ENCODE assay signal across 8 cellular contexts in the genomic region with DNA sequence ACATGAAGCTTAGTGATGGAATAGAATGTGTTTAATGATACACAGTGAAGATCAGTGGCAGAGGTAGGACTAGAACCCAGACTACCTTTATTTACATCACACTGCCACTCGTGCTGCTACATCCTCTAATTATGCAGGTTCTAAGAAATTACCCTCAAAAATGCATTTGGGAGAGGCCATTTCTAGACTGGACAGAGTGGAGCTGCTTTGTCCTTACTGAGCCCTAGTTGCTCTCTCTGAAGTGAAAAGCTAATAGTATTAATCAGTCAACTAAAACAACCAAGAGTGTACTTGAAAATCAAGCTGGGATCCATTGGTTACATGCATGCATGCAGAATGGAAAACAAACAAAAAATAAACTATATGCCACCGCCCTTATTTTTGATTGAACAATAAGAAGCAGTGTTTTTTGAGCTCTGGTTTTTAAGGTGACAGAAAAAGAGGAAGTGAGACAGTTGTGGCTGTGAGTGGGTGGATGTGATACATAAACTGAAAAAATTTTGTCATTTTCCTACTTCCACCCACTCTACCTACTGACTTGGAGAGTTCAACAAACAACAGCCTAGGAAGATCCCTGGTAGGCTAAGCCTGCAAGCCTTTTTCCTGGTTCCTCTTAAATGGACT. TPM values are rescaled to one million over a fixed set of nuclear protein-coding genes. Genes with fewer than 3 reads are reported as not detected.
A peak's percentile ranks its signal among the peaks of the same experiment; 100 is the strongest.
DNase-seq lines count a peak whose midpoint lies in the region; ATAC-seq and TF ChIP-seq lines count a peak whose summit lies in the region.

No MANE protein-coding gene starts in this region.

- no peak for TF ChIP-seq EP300 in esophagus muscularis mucosa (IDR thresholded peaks at IDR 0.05)

- no peaks in the 10 kb centered on the region for H3K4me1 ChIP-seq in esophagus muscularis mucosa

- H3K27me3 Mint-ChIP-seq in activated naive CD4-positive, alpha-beta T cell treated with anti-CD3 and anti-CD28 coated beads, Interleukin-2, amount 50 U/mL, for 24 hours: no peaks in the 10 kb centered on the region

- no peaks in the 10 kb centered on the region for H3K36me3 ChIP-seq in esophagus muscularis mucosa

- H3K27me3 ChIP-seq in esophagus muscularis mucosa: no peaks in the 10 kb centered on the region

- peak overlapping the region; percentile 97 for H3K27ac Mint-ChIP-seq in activated naive CD4-positive, alpha-beta T cell treated with anti-CD3 and anti-CD28 coated beads, Interleukin-2, amount 50 U/mL, for 24 hours

- peaks cover 2% of the 10 kb centered on the region for H3K36me3 Mint-ChIP-seq in activated naive CD4-positive, alpha-beta T cell treated with anti-CD3 and anti-CD28 coated beads, Interleukin-2, amount 50 U/mL, for 24 hours

- H3K9me3 Mint-ChIP-seq in activated naive CD4-positive, alpha-beta T cell treated with anti-CD3 and anti-CD28 coated beads, Interleukin-2, amount 50 U/mL, for 24 hours: no peaks in the 10 kb centered on the region

- intact Hi-C loops in esophagus muscularis mucosa (cut with DNase I): no loop called here

- peaks cover 36% of the 10 kb centered on the region for H3K4me1 Mint-ChIP-seq in activated naive CD4-positive, alpha-beta T cell treated with anti-CD3 and anti-CD28 coated beads, Interleukin-2, amount 50 U/mL, for 24 hours

- H3K27ac ChIP-seq in esophagus muscularis mucosa (replicated peaks in 1 of 4): no peak overlapping the region

- DNase-seq in GDM1 (lab: John Stamatoyannopoulos, UW) (peak; percentile 50), AG08396 (ENCODE audit: low spot score) (no peak), esophagus muscularis mucosa (ENCODE audit: extremely low spot score) (no peak), DMS153 treated with DMSO at 0.1 percent for 48 hours (lab: John Stamatoyannopoulos, UW; ENCODE audit: unreplicated experiment) (no peak)
- no peak for DNase-seq in activated CD8-positive, alpha-beta memory T cell treated with anti-CD3 and anti-CD28 coated beads for 24 hours

- no peak for TF ChIP-seq CTCF in esophagus muscularis mucosa (IDR thresholded peaks at IDR 0.05)

- H3K4me3 ChIP-seq in esophagus muscularis mucosa: no peak overlapping the region

- peak; percentile 68 for ATAC-seq in GM21390 (IDR thresholded peaks at IDR 0.05; ENCODE audit: unreplicated experiment)
- peak; percentile 66 for ATAC-seq in HG03571 (IDR thresholded peaks at IDR 0.05; ENCODE audit: unreplicated experiment)

- 38% methylated on average over 2 of the region's 2 CpGs for WGBS in esophagus muscularis mucosa

- H3K9me3 ChIP-seq in esophagus muscularis mucosa: no peaks in the 10 kb centered on the region

- peak overlapping the region; percentile 79 for H3K4me3 Mint-ChIP-seq in activated naive CD4-positive, alpha-beta T cell treated with anti-CD3 and anti-CD28 coated beads, Interleukin-2, amount 50 U/mL, for 24 hours

- TF ChIP-seq POLR2A in esophagus muscularis mucosa (IDR thresholded peaks at IDR 0.05; ENCODE audit: low read depth): no peak

RNA-seq across cellular contexts. Expression of a gene that starts 6.8 kb away (rescaled TPM):
- 100 to 1,000 TPM in 3 of 4 donors, 10 to 100 TPM in 1; 64.0 to 164 (median 114) TPM for total RNA-seq in esophagus muscularis mucosa
